Comparison of ENCODE assay signal across 1 cellular context in the genomic region with DNA sequence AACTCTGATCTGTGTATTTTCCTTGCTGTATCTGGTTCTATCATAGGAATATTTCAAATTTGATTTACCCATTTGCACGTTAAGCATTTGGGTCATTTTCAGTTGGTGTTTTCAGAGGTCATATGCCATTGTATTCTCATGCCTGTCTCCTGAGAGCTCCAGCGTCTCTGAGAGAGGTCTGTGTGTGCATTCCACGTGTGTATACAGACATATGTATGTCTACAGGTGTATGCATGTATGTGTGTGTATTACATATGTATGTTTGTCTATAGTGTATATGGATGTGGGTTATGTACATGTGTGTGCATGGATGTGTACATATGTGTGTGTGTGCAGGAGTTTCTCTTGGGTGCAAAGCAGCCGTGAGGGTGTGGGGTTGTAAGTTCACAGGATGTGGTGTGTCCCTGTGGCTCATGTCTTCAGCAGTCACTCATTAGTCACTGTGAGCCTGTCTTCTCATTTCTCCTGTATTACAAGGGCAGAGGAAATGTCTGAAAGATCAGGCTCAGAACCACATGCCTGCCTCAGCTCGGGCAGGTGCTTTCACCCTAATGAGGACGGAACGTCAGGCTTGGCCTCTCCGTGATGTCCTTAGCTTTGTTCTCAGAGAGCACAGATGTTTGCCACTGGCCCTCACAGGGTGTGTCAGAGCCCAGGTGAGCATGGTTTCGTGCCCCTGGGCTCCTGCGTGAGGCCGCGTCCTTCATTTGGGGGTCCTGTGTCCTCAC.
A peak's percentile ranks its signal among the peaks of the same experiment; 100 is the strongest.
TF ChIP-seq lines count a peak whose summit lies in the region.

No MANE protein-coding gene starts in this region.

TF ChIP-seq in K562, 482 proteins besides CTCF, POLR2A, EP300 and RAD21 (continued from another document and continues in another):
- TF ChIP-seq, protein P1, sequence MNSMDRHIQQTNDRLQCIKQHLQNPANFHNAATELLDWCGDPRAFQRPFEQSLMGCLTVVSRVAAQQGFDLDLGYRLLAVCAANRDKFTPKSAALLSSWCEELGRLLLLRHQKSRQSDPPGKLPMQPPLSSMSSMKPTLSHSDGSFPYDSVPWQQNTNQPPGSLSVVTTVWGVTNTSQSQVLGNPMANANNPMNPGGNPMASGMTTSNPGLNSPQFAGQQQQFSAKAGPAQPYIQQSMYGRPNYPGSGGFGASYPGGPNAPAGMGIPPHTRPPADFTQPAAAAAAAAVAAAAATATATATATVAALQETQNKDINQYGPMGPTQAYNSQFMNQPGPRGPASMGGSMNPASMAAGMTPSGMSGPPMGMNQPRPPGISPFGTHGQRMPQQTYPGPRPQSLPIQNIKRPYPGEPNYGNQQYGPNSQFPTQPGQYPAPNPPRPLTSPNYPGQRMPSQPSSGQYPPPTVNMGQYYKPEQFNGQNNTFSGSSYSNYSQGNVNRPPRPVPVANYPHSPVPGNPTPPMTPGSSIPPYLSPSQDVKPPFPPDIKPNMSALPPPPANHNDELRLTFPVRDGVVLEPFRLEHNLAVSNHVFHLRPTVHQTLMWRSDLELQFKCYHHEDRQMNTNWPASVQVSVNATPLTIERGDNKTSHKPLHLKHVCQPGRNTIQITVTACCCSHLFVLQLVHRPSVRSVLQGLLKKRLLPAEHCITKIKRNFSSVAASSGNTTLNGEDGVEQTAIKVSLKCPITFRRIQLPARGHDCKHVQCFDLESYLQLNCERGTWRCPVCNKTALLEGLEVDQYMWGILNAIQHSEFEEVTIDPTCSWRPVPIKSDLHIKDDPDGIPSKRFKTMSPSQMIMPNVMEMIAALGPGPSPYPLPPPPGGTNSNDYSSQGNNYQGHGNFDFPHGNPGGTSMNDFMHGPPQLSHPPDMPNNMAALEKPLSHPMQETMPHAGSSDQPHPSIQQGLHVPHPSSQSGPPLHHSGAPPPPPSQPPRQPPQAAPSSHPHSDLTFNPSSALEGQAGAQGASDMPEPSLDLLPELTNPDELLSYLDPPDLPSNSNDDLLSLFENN (IDR thresholded peaks at IDR 0.05; ENCODE audit: low read depth in 2 of 2, low read length in 2 of 2), result no peak
- TF ChIP-seq SETDB1 (IDR thresholded peaks at IDR 0.05; ENCODE audit: low read length), result no peak
- TF ChIP-seq, protein P2, sequence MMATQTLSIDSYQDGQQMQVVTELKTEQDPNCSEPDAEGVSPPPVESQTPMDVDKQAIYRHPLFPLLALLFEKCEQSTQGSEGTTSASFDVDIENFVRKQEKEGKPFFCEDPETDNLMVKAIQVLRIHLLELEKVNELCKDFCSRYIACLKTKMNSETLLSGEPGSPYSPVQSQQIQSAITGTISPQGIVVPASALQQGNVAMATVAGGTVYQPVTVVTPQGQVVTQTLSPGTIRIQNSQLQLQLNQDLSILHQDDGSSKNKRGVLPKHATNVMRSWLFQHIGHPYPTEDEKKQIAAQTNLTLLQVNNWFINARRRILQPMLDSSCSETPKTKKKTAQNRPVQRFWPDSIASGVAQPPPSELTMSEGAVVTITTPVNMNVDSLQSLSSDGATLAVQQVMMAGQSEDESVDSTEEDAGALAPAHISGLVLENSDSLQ (IDR thresholded peaks at IDR 0.05), result peak; percentile 11; the same call in 1 of the 2 replicates
- no peak for TF ChIP-seq SMC3 (conservative IDR thresholded peaks at IDR 0.05; ENCODE audit: insufficient read depth, low read depth, low read length)
- TF ChIP-seq PHTF2 (CRISPR knock-in tag; IDR thresholded peaks at IDR 0.05), result no peak
- no peak for TF ChIP-seq ZNF76 (CRISPR knock-in tag; IDR thresholded peaks at IDR 0.05; ENCODE audit: borderline replicate concordance)
- TF ChIP-seq, protein P3, sequence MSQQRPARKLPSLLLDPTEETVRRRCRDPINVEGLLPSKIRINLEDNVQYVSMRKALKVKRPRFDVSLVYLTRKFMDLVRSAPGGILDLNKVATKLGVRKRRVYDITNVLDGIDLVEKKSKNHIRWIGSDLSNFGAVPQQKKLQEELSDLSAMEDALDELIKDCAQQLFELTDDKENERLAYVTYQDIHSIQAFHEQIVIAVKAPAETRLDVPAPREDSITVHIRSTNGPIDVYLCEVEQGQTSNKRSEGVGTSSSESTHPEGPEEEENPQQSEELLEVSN (IDR thresholded peaks at IDR 0.05; ENCODE audit: borderline replicate concordance in 1 of 2, extremely low read depth in 1 of 2, insufficient read depth in 1 of 2, insufficient read length in 1 of 2, low read depth in 1 of 2, low read length in 1 of 2, poor library complexity in 1 of 2, severe bottlenecking in 1 of 2), result peak; percentile 32 to 55
- TF ChIP-seq ZNF347 (CRISPR knock-in tag; IDR thresholded peaks at IDR 0.05; ENCODE audit: low read depth), result no peak
- TF ChIP-seq, protein P4, sequence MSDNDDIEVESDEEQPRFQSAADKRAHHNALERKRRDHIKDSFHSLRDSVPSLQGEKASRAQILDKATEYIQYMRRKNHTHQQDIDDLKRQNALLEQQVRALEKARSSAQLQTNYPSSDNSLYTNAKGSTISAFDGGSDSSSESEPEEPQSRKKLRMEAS (CRISPR knock-in tag; IDR thresholded peaks at IDR 0.05), result peak; percentile 82
- TF ChIP-seq SRSF9 (IDR thresholded peaks at IDR 0.05; ENCODE audit: borderline replicate concordance, low read depth, low read length), result no peak
- no peak for TF ChIP-seq MAFF (IDR thresholded peaks at IDR 0.05; ENCODE audit: low read length)
- TF ChIP-seq CEBPG (CRISPR knock-in tag; IDR thresholded peaks at IDR 0.05), result peak; percentile 23; the same call in 1 of the 2 replicates
- no peak for TF ChIP-seq CEBPG (tag; conservative IDR thresholded peaks at IDR 0.05 in 1 of 2, IDR thresholded peaks at IDR 0.05 in 1 of 2)
- no peak for TF ChIP-seq ZNF24 (IDR thresholded peaks at IDR 0.05)
- no peak for TF ChIP-seq RFX1 (IDR thresholded peaks at IDR 0.05)
- peak; percentile 35; the same call in 1 of the 2 replicates for TF ChIP-seq ARID2 (IDR thresholded peaks at IDR 0.05)
- TF ChIP-seq, protein P5, sequence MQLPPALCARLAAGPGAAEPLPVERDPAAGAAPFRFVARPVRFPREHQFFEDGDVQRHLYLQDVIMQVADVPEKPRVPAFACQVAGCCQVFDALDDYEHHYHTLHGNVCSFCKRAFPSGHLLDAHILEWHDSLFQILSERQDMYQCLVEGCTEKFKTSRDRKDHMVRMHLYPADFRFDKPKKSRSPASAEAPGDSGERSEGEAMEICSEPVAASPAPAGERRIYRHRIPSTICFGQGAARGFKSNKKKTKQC (CRISPR knock-in tag; IDR thresholded peaks at IDR 0.05), result no peak
- no peak for TF ChIP-seq SNIP1 (IDR thresholded peaks at IDR 0.05; ENCODE audit: low read depth)
- TF ChIP-seq RBM25 (IDR thresholded peaks at IDR 0.05; ENCODE audit: low read depth, low read length, severe bottlenecking), result no peak
- TF ChIP-seq, protein P6, sequence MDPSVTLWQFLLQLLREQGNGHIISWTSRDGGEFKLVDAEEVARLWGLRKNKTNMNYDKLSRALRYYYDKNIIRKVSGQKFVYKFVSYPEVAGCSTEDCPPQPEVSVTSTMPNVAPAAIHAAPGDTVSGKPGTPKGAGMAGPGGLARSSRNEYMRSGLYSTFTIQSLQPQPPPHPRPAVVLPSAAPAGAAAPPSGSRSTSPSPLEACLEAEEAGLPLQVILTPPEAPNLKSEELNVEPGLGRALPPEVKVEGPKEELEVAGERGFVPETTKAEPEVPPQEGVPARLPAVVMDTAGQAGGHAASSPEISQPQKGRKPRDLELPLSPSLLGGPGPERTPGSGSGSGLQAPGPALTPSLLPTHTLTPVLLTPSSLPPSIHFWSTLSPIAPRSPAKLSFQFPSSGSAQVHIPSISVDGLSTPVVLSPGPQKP (CRISPR knock-in tag; IDR thresholded peaks at IDR 0.05), result no peak
- TF ChIP-seq KDM1A (IDR thresholded peaks at IDR 0.05), result peak in 1 of 2 experiments; percentile 89; a peak in 2 of 4 replicates
- no peak for TF ChIP-seq KLF6 (CRISPR knock-in tag; IDR thresholded peaks at IDR 0.05; ENCODE audit: borderline replicate concordance)
- TF ChIP-seq, protein P7, sequence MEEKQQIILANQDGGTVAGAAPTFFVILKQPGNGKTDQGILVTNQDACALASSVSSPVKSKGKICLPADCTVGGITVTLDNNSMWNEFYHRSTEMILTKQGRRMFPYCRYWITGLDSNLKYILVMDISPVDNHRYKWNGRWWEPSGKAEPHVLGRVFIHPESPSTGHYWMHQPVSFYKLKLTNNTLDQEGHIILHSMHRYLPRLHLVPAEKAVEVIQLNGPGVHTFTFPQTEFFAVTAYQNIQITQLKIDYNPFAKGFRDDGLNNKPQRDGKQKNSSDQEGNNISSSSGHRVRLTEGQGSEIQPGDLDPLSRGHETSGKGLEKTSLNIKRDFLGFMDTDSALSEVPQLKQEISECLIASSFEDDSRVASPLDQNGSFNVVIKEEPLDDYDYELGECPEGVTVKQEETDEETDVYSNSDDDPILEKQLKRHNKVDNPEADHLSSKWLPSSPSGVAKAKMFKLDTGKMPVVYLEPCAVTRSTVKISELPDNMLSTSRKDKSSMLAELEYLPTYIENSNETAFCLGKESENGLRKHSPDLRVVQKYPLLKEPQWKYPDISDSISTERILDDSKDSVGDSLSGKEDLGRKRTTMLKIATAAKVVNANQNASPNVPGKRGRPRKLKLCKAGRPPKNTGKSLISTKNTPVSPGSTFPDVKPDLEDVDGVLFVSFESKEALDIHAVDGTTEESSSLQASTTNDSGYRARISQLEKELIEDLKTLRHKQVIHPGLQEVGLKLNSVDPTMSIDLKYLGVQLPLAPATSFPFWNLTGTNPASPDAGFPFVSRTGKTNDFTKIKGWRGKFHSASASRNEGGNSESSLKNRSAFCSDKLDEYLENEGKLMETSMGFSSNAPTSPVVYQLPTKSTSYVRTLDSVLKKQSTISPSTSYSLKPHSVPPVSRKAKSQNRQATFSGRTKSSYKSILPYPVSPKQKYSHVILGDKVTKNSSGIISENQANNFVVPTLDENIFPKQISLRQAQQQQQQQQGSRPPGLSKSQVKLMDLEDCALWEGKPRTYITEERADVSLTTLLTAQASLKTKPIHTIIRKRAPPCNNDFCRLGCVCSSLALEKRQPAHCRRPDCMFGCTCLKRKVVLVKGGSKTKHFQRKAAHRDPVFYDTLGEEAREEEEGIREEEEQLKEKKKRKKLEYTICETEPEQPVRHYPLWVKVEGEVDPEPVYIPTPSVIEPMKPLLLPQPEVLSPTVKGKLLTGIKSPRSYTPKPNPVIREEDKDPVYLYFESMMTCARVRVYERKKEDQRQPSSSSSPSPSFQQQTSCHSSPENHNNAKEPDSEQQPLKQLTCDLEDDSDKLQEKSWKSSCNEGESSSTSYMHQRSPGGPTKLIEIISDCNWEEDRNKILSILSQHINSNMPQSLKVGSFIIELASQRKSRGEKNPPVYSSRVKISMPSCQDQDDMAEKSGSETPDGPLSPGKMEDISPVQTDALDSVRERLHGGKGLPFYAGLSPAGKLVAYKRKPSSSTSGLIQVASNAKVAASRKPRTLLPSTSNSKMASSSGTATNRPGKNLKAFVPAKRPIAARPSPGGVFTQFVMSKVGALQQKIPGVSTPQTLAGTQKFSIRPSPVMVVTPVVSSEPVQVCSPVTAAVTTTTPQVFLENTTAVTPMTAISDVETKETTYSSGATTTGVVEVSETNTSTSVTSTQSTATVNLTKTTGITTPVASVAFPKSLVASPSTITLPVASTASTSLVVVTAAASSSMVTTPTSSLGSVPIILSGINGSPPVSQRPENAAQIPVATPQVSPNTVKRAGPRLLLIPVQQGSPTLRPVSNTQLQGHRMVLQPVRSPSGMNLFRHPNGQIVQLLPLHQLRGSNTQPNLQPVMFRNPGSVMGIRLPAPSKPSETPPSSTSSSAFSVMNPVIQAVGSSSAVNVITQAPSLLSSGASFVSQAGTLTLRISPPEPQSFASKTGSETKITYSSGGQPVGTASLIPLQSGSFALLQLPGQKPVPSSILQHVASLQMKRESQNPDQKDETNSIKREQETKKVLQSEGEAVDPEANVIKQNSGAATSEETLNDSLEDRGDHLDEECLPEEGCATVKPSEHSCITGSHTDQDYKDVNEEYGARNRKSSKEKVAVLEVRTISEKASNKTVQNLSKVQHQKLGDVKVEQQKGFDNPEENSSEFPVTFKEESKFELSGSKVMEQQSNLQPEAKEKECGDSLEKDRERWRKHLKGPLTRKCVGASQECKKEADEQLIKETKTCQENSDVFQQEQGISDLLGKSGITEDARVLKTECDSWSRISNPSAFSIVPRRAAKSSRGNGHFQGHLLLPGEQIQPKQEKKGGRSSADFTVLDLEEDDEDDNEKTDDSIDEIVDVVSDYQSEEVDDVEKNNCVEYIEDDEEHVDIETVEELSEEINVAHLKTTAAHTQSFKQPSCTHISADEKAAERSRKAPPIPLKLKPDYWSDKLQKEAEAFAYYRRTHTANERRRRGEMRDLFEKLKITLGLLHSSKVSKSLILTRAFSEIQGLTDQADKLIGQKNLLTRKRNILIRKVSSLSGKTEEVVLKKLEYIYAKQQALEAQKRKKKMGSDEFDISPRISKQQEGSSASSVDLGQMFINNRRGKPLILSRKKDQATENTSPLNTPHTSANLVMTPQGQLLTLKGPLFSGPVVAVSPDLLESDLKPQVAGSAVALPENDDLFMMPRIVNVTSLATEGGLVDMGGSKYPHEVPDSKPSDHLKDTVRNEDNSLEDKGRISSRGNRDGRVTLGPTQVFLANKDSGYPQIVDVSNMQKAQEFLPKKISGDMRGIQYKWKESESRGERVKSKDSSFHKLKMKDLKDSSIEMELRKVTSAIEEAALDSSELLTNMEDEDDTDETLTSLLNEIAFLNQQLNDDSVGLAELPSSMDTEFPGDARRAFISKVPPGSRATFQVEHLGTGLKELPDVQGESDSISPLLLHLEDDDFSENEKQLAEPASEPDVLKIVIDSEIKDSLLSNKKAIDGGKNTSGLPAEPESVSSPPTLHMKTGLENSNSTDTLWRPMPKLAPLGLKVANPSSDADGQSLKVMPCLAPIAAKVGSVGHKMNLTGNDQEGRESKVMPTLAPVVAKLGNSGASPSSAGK (IDR thresholded peaks at IDR 0.05), result peak; percentile 91
- TF ChIP-seq RBM39 (optimal IDR thresholded peaks at IDR 0.05; ENCODE audit: low read depth, low read length), result no peak
- no peak for TF ChIP-seq RHOXF2B (CRISPR knock-in tag; conservative IDR thresholded peaks at IDR 0.05)
- TF ChIP-seq KDM5B (IDR thresholded peaks at IDR 0.05; ENCODE audit: insufficient replicate concordance, low read depth, low read length), result no peak
- TF ChIP-seq ZNF57 (CRISPR knock-in tag; IDR thresholded peaks at IDR 0.05), result no peak
- TF ChIP-seq, protein P8, sequence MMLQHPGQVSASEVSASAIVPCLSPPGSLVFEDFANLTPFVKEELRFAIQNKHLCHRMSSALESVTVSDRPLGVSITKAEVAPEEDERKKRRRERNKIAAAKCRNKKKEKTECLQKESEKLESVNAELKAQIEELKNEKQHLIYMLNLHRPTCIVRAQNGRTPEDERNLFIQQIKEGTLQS (IDR thresholded peaks at IDR 0.05), result no peak
- TF ChIP-seq, protein P8 (CRISPR knock-in tag; conservative IDR thresholded peaks at IDR 0.05), result no peak
- TF ChIP-seq, protein P9, sequence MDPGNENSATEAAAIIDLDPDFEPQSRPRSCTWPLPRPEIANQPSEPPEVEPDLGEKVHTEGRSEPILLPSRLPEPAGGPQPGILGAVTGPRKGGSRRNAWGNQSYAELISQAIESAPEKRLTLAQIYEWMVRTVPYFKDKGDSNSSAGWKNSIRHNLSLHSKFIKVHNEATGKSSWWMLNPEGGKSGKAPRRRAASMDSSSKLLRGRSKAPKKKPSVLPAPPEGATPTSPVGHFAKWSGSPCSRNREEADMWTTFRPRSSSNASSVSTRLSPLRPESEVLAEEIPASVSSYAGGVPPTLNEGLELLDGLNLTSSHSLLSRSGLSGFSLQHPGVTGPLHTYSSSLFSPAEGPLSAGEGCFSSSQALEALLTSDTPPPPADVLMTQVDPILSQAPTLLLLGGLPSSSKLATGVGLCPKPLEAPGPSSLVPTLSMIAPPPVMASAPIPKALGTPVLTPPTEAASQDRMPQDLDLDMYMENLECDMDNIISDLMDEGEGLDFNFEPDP (CRISPR knock-in tag; IDR thresholded peaks at IDR 0.05), result no peak
- TF ChIP-seq YBX1 (IDR thresholded peaks at IDR 0.05), result no peak
- TF ChIP-seq NR4A1 (CRISPR knock-in tag; IDR thresholded peaks at IDR 0.05), result no peak
- TF ChIP-seq NR4A1 (tag; IDR thresholded peaks at IDR 0.05), result no peak
- no peak for TF ChIP-seq POLR2B (IDR thresholded peaks at IDR 0.05; ENCODE audit: low read depth, partially characterized antibody)
